In the genomic region with DNA sequence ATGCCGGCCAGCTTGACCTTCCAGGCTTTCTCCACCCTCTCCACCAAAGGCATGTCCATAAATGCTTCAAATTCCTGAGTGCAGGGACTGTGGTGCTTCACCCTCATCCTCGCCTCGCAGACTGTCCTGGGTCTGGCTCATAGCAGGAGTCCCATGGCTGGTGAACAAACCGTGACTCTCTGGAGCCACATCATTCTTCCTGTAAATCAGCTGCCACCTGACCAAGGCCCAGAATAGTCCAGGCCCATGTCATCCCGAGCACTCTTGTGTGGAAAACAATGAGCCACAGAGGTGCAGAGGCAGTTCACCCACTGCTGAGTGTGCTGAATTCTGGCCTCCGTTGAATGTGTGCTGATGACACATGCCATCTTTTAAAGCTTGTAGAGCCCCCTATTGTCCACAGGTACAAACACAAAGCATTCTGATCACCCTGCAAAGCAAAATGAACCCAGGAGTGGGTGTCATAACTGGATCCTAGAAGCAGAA, we compare ENCODE assay signal across 8 cellular contexts.
DNase-seq lines count a peak whose midpoint lies in the region; ATAC-seq, FAIRE-seq and TF ChIP-seq lines count a peak whose summit lies in the region.

No MANE protein-coding gene starts in this region.

- no peak overlapping the region for H3K4me3 Mint-ChIP-seq in GM23338
- H3K4me3 Mint-ChIP-seq in activated T-cell treated with anti-CD3 and anti-CD28 coated beads, Interleukin-2, amount 50 U/mL, for 72 hours, result no peak overlapping the region
- no peak overlapping the region for H3K4me3 Mint-ChIP-seq in stimulated activated memory B cell treated with anti-CD40 and anti-IgM and Interleukin-4, amounts not matched to agents 10 μg/mL and 1 μg/mL and 100 μg/mL, for 72 hours
- H3K4me3 Mint-ChIP-seq in activated CD8-positive, alpha-beta memory T cell treated with anti-CD3 and anti-CD28 coated beads, Interleukin-2, amount 10 ng/mL, durations not matched to agents 7 days and 5 days, result no peak overlapping the region

- peak; percentile 39 for TF ChIP-seq CTCF in AG04450 (IDR thresholded peaks at IDR 0.05; ENCODE audit: low read depth, low read length)
- TF ChIP-seq CTCF in GM23338 (conservative IDR thresholded peaks at IDR 0.05; ENCODE audit: low read depth in 2 of 2), result peak; percentile 13 to 61; a peak in 3 of 4 replicates
- peak; percentile 19 for TF ChIP-seq CTCF in kidney (IDR thresholded peaks at IDR 0.05; ENCODE audit: borderline replicate concordance, extremely low read depth, insufficient read depth)

- no peaks in the 10 kb centered on the region for H4K20me1 ChIP-seq in GM23338 (replicated peaks; ENCODE audit: insufficient read depth)

- H3K27me3 Mint-ChIP-seq in GM23338 (ENCODE audit: insufficient read depth, low read depth, poor library complexity), result peaks cover 2% of the 10 kb centered on the region
- H3K27me3 Mint-ChIP-seq in activated T-cell treated with anti-CD3 and anti-CD28 coated beads, Interleukin-2, amount 50 U/mL, for 72 hours (ENCODE audit: low read depth), result no peaks in the 10 kb centered on the region
- peaks cover 8% of the 10 kb centered on the region for H3K27me3 Mint-ChIP-seq in stimulated activated memory B cell treated with anti-CD40 and anti-IgM and Interleukin-4, amounts not matched to agents 10 μg/mL and 1 μg/mL and 100 μg/mL, for 72 hours
- H3K27me3 Mint-ChIP-seq in activated CD8-positive, alpha-beta memory T cell treated with anti-CD3 and anti-CD28 coated beads, Interleukin-2, amount 10 ng/mL, durations not matched to agents 7 days and 5 days, result peaks cover 4% of the 10 kb centered on the region

- H3K9me3 ChIP-seq in AG04450 (ENCODE audit: control insufficient read depth, insufficient read depth, low read length) (no peaks in the 10 kb centered on the region), kidney (ENCODE audit: control insufficient read depth in 1 of 2, low read length in 2 of 2) (no peaks in the 10 kb centered on the region)

- CTCF ChIA-PET in AG04450 (lab: Charles Lee), result interaction anchor here (0.5 to 2.0 kb wide), 5 partner anchors 9 to 256 kb away, joined by 3 to 19 read pairs (median 4); no protein-coding TSS in a partner anchor
- CTCF ChIA-PET in activated CD8-positive, alpha-beta memory T cell treated with anti-CD3 and anti-CD28 coated beads, Interleukin-2, amount 10 ng/mL, durations not matched to agents 7 days and 5 days (lab: Charles Lee), result interaction anchor here (1.2 kb wide), 1 partner anchor 147 kb away, joined by 3 read pairs; no protein-coding TSS in a partner anchor

- 0 out of 2 replicates have a peak overlapping the region, but pooled peaks have one; percentile 20 for H3K4me2 ChIP-seq in GM23338

- no peak for FAIRE-seq in kidney (lab: Jason Lieb, UNC)

- H3K4me1 ChIP-seq in GM23338 (ENCODE audit: insufficient read depth) (peaks cover 5% of the 10 kb centered on the region; the same call in 1 of the 2 replicates), kidney (ENCODE audit: control insufficient read depth in 1 of 2, insufficient read depth in 1 of 2, low read depth in 1 of 2, low read length in 2 of 2) (peaks cover 4 to 13% of the 10 kb centered on the region in 2 donors)

- H3K27me3 ChIP-seq in AG04450 (ENCODE audit: control insufficient read depth, insufficient read depth, low read length) (no peaks in the 10 kb centered on the region), GM23338 (ENCODE audit: insufficient read depth) (no peaks in the 10 kb centered on the region)

- H3K4me3 ChIP-seq in AG04450 (ENCODE audit: low read depth, low read length) (no peak overlapping the region), GM23338 (no peak overlapping the region), kidney (ENCODE audit: low read length in 2 of 2) (no peak overlapping the region)

- no peaks in the 10 kb centered on the region for H3K9me3 Mint-ChIP-seq in GM23338
- no peaks in the 10 kb centered on the region for H3K9me3 Mint-ChIP-seq in activated T-cell treated with anti-CD3 and anti-CD28 coated beads, Interleukin-2, amount 50 U/mL, for 72 hours
- H3K9me3 Mint-ChIP-seq in stimulated activated memory B cell treated with anti-CD40 and anti-IgM and Interleukin-4, amounts not matched to agents 10 μg/mL and 1 μg/mL and 100 μg/mL, for 72 hours, result no peaks in the 10 kb centered on the region
- H3K9me3 Mint-ChIP-seq in activated CD8-positive, alpha-beta memory T cell treated with anti-CD3 and anti-CD28 coated beads, Interleukin-2, amount 10 ng/mL, durations not matched to agents 7 days and 5 days (ENCODE audit: low read depth), result no peaks in the 10 kb centered on the region

- no peak overlapping the region for H3K9ac ChIP-seq in kidney (ENCODE audit: low read length in 2 of 2)

- peaks cover 4% of the 10 kb centered on the region; the same call in 1 of the 2 replicates for H3K9me2 ChIP-seq in GM23338 (ENCODE audit: insufficient read depth)

- peaks cover 21% of the 10 kb centered on the region for H3K4me1 Mint-ChIP-seq in GM23338
- peaks cover 45% of the 10 kb centered on the region for H3K4me1 Mint-ChIP-seq in activated T-cell treated with anti-CD3 and anti-CD28 coated beads, Interleukin-2, amount 50 U/mL, for 72 hours (ENCODE audit: low read depth)
- peaks cover 4% of the 10 kb centered on the region for H3K4me1 Mint-ChIP-seq in stimulated activated memory B cell treated with anti-CD40 and anti-IgM and Interleukin-4, amounts not matched to agents 10 μg/mL and 1 μg/mL and 100 μg/mL, for 72 hours
- H3K4me1 Mint-ChIP-seq in activated CD8-positive, alpha-beta memory T cell treated with anti-CD3 and anti-CD28 coated beads, Interleukin-2, amount 10 ng/mL, durations not matched to agents 7 days and 5 days, result peaks cover 10% of the 10 kb centered on the region

- ATAC-seq in GM23338 (peak; percentile 75), HG03571 (IDR thresholded peaks at IDR 0.05; ENCODE audit: unreplicated experiment) (no peak)
- peak; percentile 52 to 64 for ATAC-seq in activated T-cell treated with anti-CD3 and anti-CD28 coated beads, Interleukin-2, amount 50 U/mL, for 72 hours (replicated peaks in 1 of 2)
- ATAC-seq in stimulated activated memory B cell treated with anti-CD40 and anti-IgM and Interleukin-4, amounts not matched to agents 10 μg/mL and 1 μg/mL and 100 μg/mL, for 72 hours, result no peak
- no peak for ATAC-seq in activated CD8-positive, alpha-beta memory T cell treated with anti-CD3 and anti-CD28 coated beads, Interleukin-2, amount 10 ng/mL, durations not matched to agents 7 days and 5 days

- POLR2A ChIA-PET in AG04450 (lab: Yijun Ruan, JAX), result no interaction called here

- H3K36me3 ChIP-seq in GM23338 (ENCODE audit: insufficient read depth) (no peaks in the 10 kb centered on the region), kidney (ENCODE audit: control insufficient read depth in 1 of 2, insufficient read depth in 2 of 2, low read length in 2 of 2) (no peaks in the 10 kb centered on the region)

- H3K27ac Mint-ChIP-seq in GM23338, result 0 out of 2 replicates have a peak overlapping the region, but pooled peaks have one; percentile 39
- H3K27ac Mint-ChIP-seq in activated T-cell treated with anti-CD3 and anti-CD28 coated beads, Interleukin-2, amount 50 U/mL, for 72 hours, result no peak overlapping the region
- no peak overlapping the region for H3K27ac Mint-ChIP-seq in stimulated activated memory B cell treated with anti-CD40 and anti-IgM and Interleukin-4, amounts not matched to agents 10 μg/mL and 1 μg/mL and 100 μg/mL, for 72 hours
- H3K27ac Mint-ChIP-seq in activated CD8-positive, alpha-beta memory T cell treated with anti-CD3 and anti-CD28 coated beads, Interleukin-2, amount 10 ng/mL, durations not matched to agents 7 days and 5 days, result no peak overlapping the region

- DNase-seq in AG04450 (ENCODE audit: low read depth, low spot score) (no peak), GM23338 (ENCODE audit: low spot score) (peak; percentile 39), kidney (peak; percentile 83), DMS114 treated with DMSO at 0.1 percent for 48 hours (lab: John Stamatoyannopoulos, UW; ENCODE audit: unreplicated experiment) (no peak)
- peak; percentile 8 to 9 for DNase-seq in activated T-cell treated with anti-CD3 and anti-CD28 coated beads, Interleukin-2, amount 50 U/mL, for 72 hours
- no peak for DNase-seq in activated CD8-positive, alpha-beta memory T cell treated with anti-CD3 and anti-CD28 coated beads, Interleukin-2, amount 10 ng/mL, durations not matched to agents 7 days and 5 days

- H2AFZ ChIP-seq in GM23338, result peak overlapping the region; percentile 81

- no peaks in the 10 kb centered on the region for H3F3A ChIP-seq in GM23338 (replicated peaks; ENCODE audit: low read depth)

- H3K79me2 ChIP-seq in GM23338 (replicated peaks; ENCODE audit: insufficient read depth), result no peaks in the 10 kb centered on the region

- H3K27ac ChIP-seq in AG04450 (ENCODE audit: low read depth, low read length), result peak overlapping the region; percentile 68
- no peak overlapping the region for H3K27ac ChIP-seq in GM23338 (ENCODE audit: low read depth)
- peak overlapping the region; percentile 15 to 16 for H3K27ac ChIP-seq in kidney (ENCODE audit: low read depth in 2 of 2, low read length in 2 of 2)

- H3K36me3 Mint-ChIP-seq in GM23338 (ENCODE audit: low read depth), result no peaks in the 10 kb centered on the region
- no peaks in the 10 kb centered on the region for H3K36me3 Mint-ChIP-seq in activated T-cell treated with anti-CD3 and anti-CD28 coated beads, Interleukin-2, amount 50 U/mL, for 72 hours (ENCODE audit: insufficient read depth in 2 of 2)
- no peaks in the 10 kb centered on the region for H3K36me3 Mint-ChIP-seq in stimulated activated memory B cell treated with anti-CD40 and anti-IgM and Interleukin-4, amounts not matched to agents 10 μg/mL and 1 μg/mL and 100 μg/mL, for 72 hours
- H3K36me3 Mint-ChIP-seq in activated CD8-positive, alpha-beta memory T cell treated with anti-CD3 and anti-CD28 coated beads, Interleukin-2, amount 10 ng/mL, durations not matched to agents 7 days and 5 days, result no peaks in the 10 kb centered on the region

- intact Hi-C loops in kidney (cut with DNase I), result no loop called here

TF ChIP-seq in GM23338, 12 proteins besides CTCF, POLR2A, EP300 and RAD21:
- TF ChIP-seq EZH2 (IDR thresholded peaks at IDR 0.05; ENCODE audit: low read depth, unreplicated experiment) (no peak), NANOG (IDR thresholded peaks at IDR 0.05; ENCODE audit: borderline replicate concordance) (no peak), POLR2AphosphoS5 (IDR thresholded peaks at IDR 0.05; ENCODE audit: low read depth) (no peak), ZNF331 (CRISPR knock-in tag; IDR thresholded peaks at IDR 0.05; ENCODE audit: low read depth) (no peak), EZH2phosphoT487 (IDR thresholded peaks at IDR 0.05; ENCODE audit: unreplicated experiment) (no peak), CREB1 (CRISPR knock-in tag; IDR thresholded peaks at IDR 0.05; ENCODE audit: low read depth) (no peak)
- TF ChIP-seq, protein P1, sequence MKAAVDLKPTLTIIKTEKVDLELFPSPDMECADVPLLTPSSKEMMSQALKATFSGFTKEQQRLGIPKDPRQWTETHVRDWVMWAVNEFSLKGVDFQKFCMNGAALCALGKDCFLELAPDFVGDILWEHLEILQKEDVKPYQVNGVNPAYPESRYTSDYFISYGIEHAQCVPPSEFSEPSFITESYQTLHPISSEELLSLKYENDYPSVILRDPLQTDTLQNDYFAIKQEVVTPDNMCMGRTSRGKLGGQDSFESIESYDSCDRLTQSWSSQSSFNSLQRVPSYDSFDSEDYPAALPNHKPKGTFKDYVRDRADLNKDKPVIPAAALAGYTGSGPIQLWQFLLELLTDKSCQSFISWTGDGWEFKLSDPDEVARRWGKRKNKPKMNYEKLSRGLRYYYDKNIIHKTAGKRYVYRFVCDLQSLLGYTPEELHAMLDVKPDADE (IDR thresholded peaks at IDR 0.05), result no peak
TF ChIP-seq in GM23338: peak in this region for 0.

Comparison
In these comparisons a context has a peak if more than half of its experiments do, and no peak if none do; other contexts are left out.
1. DNase-seq: peak in GM23338 (single experiment), activated T-cell treated with anti-CD3 and anti-CD28 coated beads, Interleukin-2, amount 50 U/mL, for 72 hours (2 of 2) and kidney (single experiment); none in AG04450 (single experiment), DMS114 treated with DMSO at 0.1 percent for 48 hours (single experiment) and activated CD8-positive, alpha-beta memory T cell treated with anti-CD3 and anti-CD28 coated beads, Interleukin-2, amount 10 ng/mL, durations not matched to agents 7 days and 5 days (single experiment).
2. ATAC-seq: peak in GM23338 (single experiment) and activated T-cell treated with anti-CD3 and anti-CD28 coated beads, Interleukin-2, amount 50 U/mL, for 72 hours (2 of 2); none in stimulated activated memory B cell treated with anti-CD40 and anti-IgM and Interleukin-4, amounts not matched to agents 10 μg/mL and 1 μg/mL and 100 μg/mL, for 72 hours (single experiment), HG03571 (single experiment) and activated CD8-positive, alpha-beta memory T cell treated with anti-CD3 and anti-CD28 coated beads, Interleukin-2, amount 10 ng/mL, durations not matched to agents 7 days and 5 days (single experiment).
3. Peak in every context shown above with its lines, with median percentiles within 50 percentile points of each other: CTCF ChIP-seq.